ENCODE assay signal across 8 cellular contexts in the genomic region with DNA sequence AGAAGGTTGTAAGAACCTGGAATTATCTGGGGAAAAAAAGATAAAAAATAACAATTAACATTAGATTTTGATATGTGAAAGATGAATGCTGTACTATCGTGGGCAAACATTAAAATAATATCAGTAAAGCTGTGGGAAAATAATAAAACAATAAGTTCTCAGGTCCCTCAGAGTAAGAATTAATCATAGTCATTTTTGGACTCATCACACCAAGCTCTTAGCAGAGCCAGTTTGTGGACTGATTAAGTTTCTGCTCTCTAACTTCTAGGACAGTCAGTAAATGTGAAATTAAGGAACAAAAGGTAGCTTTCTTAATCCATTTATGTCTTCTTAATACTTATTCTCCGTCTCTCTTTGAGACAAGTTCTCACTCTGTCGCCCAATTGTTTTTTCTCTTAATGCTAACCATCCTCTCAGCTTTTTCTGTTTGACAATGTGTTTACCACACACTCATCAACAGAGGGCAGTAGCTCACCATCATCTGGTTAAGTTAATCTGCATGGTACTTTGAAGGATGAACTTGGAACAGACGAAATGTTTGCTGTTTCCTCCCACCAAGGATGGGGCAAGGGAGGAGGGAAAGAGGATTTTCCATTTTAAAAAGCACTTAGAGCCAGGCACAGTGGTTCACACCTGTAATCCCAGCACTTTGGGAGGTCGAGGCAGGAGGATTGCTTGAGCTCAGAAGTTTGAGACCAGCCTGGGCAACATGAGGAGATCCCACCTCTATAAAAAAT. TPM values are rescaled to one million over a fixed set of nuclear protein-coding genes. Genes with fewer than 3 reads are reported as not detected.
DNase-seq lines count a peak whose midpoint lies in the region; ATAC-seq, FAIRE-seq and TF ChIP-seq lines count a peak whose summit lies in the region.

No MANE protein-coding gene starts in this region.

- peak overlapping the region; percentile 50 for H3K4me2 ChIP-seq in HepG2 (ENCODE audit: low read depth, low read length)

- BruUV-seq in HepG2 (replicated peaks; lab: Mats Ljungman, UMichigan): no TSS peak

- WGBS in HepG2 (ENCODE audit: low lambda C conversion rate): 5% methylated on average over 5 of the region's 5 CpGs

- no peak for TF ChIP-seq POLR2A in HepG2 (IDR thresholded peaks at IDR 0.05; ENCODE audit: insufficient read depth in 1 of 2, low read depth in 2 of 2, low read length in 2 of 2)

- POLR2A ChIA-PET in CD4-positive, alpha-beta memory T cell (lab: Charles Lee; ENCODE audit: partially characterized antibody): interaction anchor here (0.5 to 4.1 kb wide), 13 partner anchors 53 to 589 kb away, joined by 3 to 48 read pairs (median 6); partner anchors contain the start of genes NDUFB6, RIGI, SMIM27 and TOPORS
- POLR2A ChIA-PET in HepG2 (lab: Yijun Ruan, JAX): interaction anchor here (0.7 to 2.0 kb wide), 5 partner anchors 147 to 202 kb away, joined by 3 to 18 read pairs (median 4); partner anchors contain the start of genes NDUFB6 and RIGI

- H3K4me1 ChIP-seq in CD4-positive, alpha-beta memory T cell (ENCODE audit: insufficient read depth, low read length): peaks cover 14% of the 10 kb centered on the region
- peaks cover 30% of the 10 kb centered on the region for H3K4me1 ChIP-seq in HepG2 (ENCODE audit: insufficient read depth, low read length)

- in situ Hi-C loops in HepG2 (cut with HindIII; ENCODE audit: extremely low pct_ligation_motif_present, low pct_unique_long_range_greater_than_20kb): no loop called here

- no peak overlapping the region for H3K9ac ChIP-seq in HepG2 (ENCODE audit: insufficient read depth, low read depth, low read length)

- H3K36me3 ChIP-seq in CD4-positive, alpha-beta memory T cell (ENCODE audit: insufficient read depth, low read length): no peaks in the 10 kb centered on the region
- H3K36me3 ChIP-seq in HepG2 (replicated peaks in 1 of 2; ENCODE audit: control insufficient read depth in 1 of 2, insufficient read depth in 2 of 2, low read length in 2 of 2): no peaks in the 10 kb centered on the region

- H3K27me3 ChIP-seq in CD4-positive, alpha-beta memory T cell (ENCODE audit: insufficient read depth, low read length): no peaks in the 10 kb centered on the region
- no peaks in the 10 kb centered on the region for H3K27me3 ChIP-seq in HepG2 (ENCODE audit: control insufficient read depth in 1 of 2, insufficient read depth in 2 of 2, low read length in 2 of 2)

- CTCF ChIA-PET in CD4-positive, alpha-beta memory T cell (lab: Charles Lee; ENCODE audit: partially characterized antibody): interaction anchor here (0.6 to 7.4 kb wide), 46 partner anchors 9 to 634 kb away, joined by 3 to 659 read pairs (median 6); partner anchors contain the start of genes NDUFB6, RIGI, SMIM27 and TOPORS
- CTCF ChIA-PET in HepG2 (lab: Yijun Ruan, JAX; ENCODE audit: low intra/inter-chr PET ratio, low total read pairs): interaction anchor here (1.3 to 4.1 kb wide), 8 partner anchors 16 to 589 kb away, joined by 4 to 115 read pairs (median 24); partner anchors contain the start of genes NDUFB6 and RIGI

- no peak overlapping the region for H2AFZ ChIP-seq in HepG2 (ENCODE audit: low read length)

- H3K4me3 ChIP-seq in CD4-positive, alpha-beta memory T cell (ENCODE audit: low read length in 2 of 2): no peak overlapping the region
- H3K4me3 ChIP-seq in HepG2 (replicated peaks in 1 of 3; ENCODE audit: insufficient read depth in 1 of 3, low read depth in 2 of 3, low read length in 3 of 3): no peak overlapping the region; a peak in 1 of 6 replicates

- ATAC-seq in GM18858 (IDR thresholded peaks at IDR 0.05; ENCODE audit: unreplicated experiment) (peak; percentile 81), HG03025 (IDR thresholded peaks at IDR 0.05; ENCODE audit: low FRiP score, unreplicated experiment) (peak; percentile 79), HepG2 (peak; percentile 74)
- peak; percentile 82 for ATAC-seq in stimulated activated naive CD8-positive, alpha-beta T cell treated with anti-CD3 and anti-CD28 coated beads, Interleukin-15, amount 100 ng/mL, for 72 hours

- H3K36me3 Mint-ChIP-seq in CD4-positive, alpha-beta memory T cell: no peaks in the 10 kb centered on the region

- H3K9me3 Mint-ChIP-seq in CD4-positive, alpha-beta memory T cell: peaks cover 0 to 4% (median 0%) of the 10 kb centered on the region in 8 donors
- H3K9me3 Mint-ChIP-seq in stimulated activated naive CD8-positive, alpha-beta T cell treated with anti-CD3 and anti-CD28 coated beads, Interleukin-15, amount 100 ng/mL, for 72 hours: no peaks in the 10 kb centered on the region

- DNase-seq in CD4-positive, alpha-beta memory T cell: peak; percentile 70 to 76 (median 73)
- DNase-seq in NCI-H187 treated with DMSO at 0.1 percent for 48 hours (lab: John Stamatoyannopoulos, UW) (peak; percentile 3), T1000 (lab: John Stamatoyannopoulos, UW) (peak; percentile 32), dedifferentiated amniotic fluid mesenchymal stem cell (ENCODE audit: extremely low spot score) (peak; percentile 91), HepG2 (ENCODE audit: low spot score) (peak; percentile 85)
- DNase-seq in stimulated activated naive CD8-positive, alpha-beta T cell treated with anti-CD3 and anti-CD28 coated beads, Interleukin-15, amount 100 ng/mL, for 72 hours: peak; percentile 53

- no peaks in the 10 kb centered on the region for H3K79me2 ChIP-seq in HepG2 (ENCODE audit: insufficient read depth, low read length)

- peak overlapping the region in 3 of 8 donors; percentile 2 to 68 (median 11) for H3K4me3 Mint-ChIP-seq in CD4-positive, alpha-beta memory T cell
- peak overlapping the region; percentile 52 to 57 for H3K4me3 Mint-ChIP-seq in stimulated activated naive CD8-positive, alpha-beta T cell treated with anti-CD3 and anti-CD28 coated beads, Interleukin-15, amount 100 ng/mL, for 72 hours

- peak overlapping the region in 4 of 7 donors; percentile 1 to 91 (median 68) for H3K27ac Mint-ChIP-seq in CD4-positive, alpha-beta memory T cell
- no peak overlapping the region for H3K27ac Mint-ChIP-seq in stimulated activated naive CD8-positive, alpha-beta T cell treated with anti-CD3 and anti-CD28 coated beads, Interleukin-15, amount 100 ng/mL, for 72 hours

- no peaks in the 10 kb centered on the region for H3K9me3 ChIP-seq in CD4-positive, alpha-beta memory T cell (ENCODE audit: control insufficient read depth in 1 of 2, low read length in 2 of 2)
- no peaks in the 10 kb centered on the region for H3K9me3 ChIP-seq in HepG2 (ENCODE audit: low read length)

- intact Hi-C loops in CD4-positive, alpha-beta memory T cell (cut with micrococcal nuclease): loop anchor here (1.0 kb wide), 5 partner anchors 53 to 589 kb away; partner anchors contain the start of gene RIGI
- intact Hi-C loops in HepG2 (cut with micrococcal nuclease; ENCODE audit: unreplicated experiment): loop anchor here (1.0 kb wide), 7 partner anchors 47 to 589 kb away; partner anchors contain the start of gene RIGI

- H3K27me3 Mint-ChIP-seq in CD4-positive, alpha-beta memory T cell: peaks cover 3 to 7% of the 10 kb centered on the region in 2 donors
- peaks cover 17% of the 10 kb centered on the region for H3K27me3 Mint-ChIP-seq in stimulated activated naive CD8-positive, alpha-beta T cell treated with anti-CD3 and anti-CD28 coated beads, Interleukin-15, amount 100 ng/mL, for 72 hours

- peak; percentile 97 for FAIRE-seq in HepG2 (lab: Jason Lieb, UNC)

- peak; percentile 86 for TF ChIP-seq RAD21 in HepG2 (CRISPR knock-in tag; IDR thresholded peaks at IDR 0.05)

- no peak overlapping the region for H3K27ac ChIP-seq in CD4-positive, alpha-beta memory T cell (ENCODE audit: low read depth, low read length)
- no peak overlapping the region for H3K27ac ChIP-seq in HepG2 (ENCODE audit: extremely low read length, insufficient read depth, low read length)

- H3K4me1 Mint-ChIP-seq in CD4-positive, alpha-beta memory T cell: peaks cover 14 to 16% (median 15%) of the 10 kb centered on the region in 4 donors
- peaks cover 17% of the 10 kb centered on the region for H3K4me1 Mint-ChIP-seq in stimulated activated naive CD8-positive, alpha-beta T cell treated with anti-CD3 and anti-CD28 coated beads, Interleukin-15, amount 100 ng/mL, for 72 hours

- no peak for TF ChIP-seq EP300 in HepG2 (IDR thresholded peaks at IDR 0.05; ENCODE audit: low read depth in 2 of 2, low read length in 2 of 2)
- no peak for TF ChIP-seq EP300 in HepG2 (CRISPR knock-in tag; IDR thresholded peaks at IDR 0.05; ENCODE audit: borderline replicate concordance)

- peak; percentile 94 for TF ChIP-seq CTCF in HepG2 (CRISPR knock-in tag; IDR thresholded peaks at IDR 0.05)

- H4K20me1 ChIP-seq in HepG2 (ENCODE audit: insufficient read depth, low read length): no peaks in the 10 kb centered on the region

RNA-seq across cellular contexts. Expression of gene ACO1, which starts 5.3 kb away (rescaled TPM):
- total RNA-seq in CD4-positive, alpha-beta memory T cell: 1 to 10 TPM; 7.9 to 9.1 TPM
- 10 to 100 TPM in 1 of 2 donors, 1 to 10 TPM in 1; 9.2 to 11.9 TPM for polyA plus RNA-seq in CD4-positive, alpha-beta memory T cell
- 48.2 and 68.9 TPM in 2 replicates for total RNA-seq in HepG2 (2016; rRNA removed; fragmentation: Illumina TruSeq; extraction: Trizol)
- 2.2 and 2.8 TPM in 2 replicates for total RNA-seq in HepG2 (2016; cell fraction: cytosol; rRNA removed; fragmentation: Illumina TruSeq; extraction: Trizol; ENCODE audit: low read depth)
- total RNA-seq in HepG2 (2016; cell fraction: insoluble cytoplasmic fraction; rRNA removed; fragmentation: Illumina TruSeq; extraction: Trizol): 47.4 and 67.6 TPM in 2 replicates
- 12.2 and 12.8 TPM in 2 replicates for total RNA-seq in HepG2 (2016; cell fraction: membrane; rRNA removed; fragmentation: Illumina TruSeq; extraction: Trizol)
- 29.5 and 29.9 TPM in 2 replicates for total RNA-seq in HepG2 (2016; cell fraction: nucleus; rRNA removed; fragmentation: Illumina TruSeq; extraction: Trizol)
- polyA plus RNA-seq in HepG2 (2011; rRNA removed): 18.2 and 20.1 TPM in 2 replicates
- 16.7 and 19.7 TPM in 2 replicates for polyA plus RNA-seq in HepG2 (2011; cell fraction: cytosol; rRNA removed)
- polyA plus RNA-seq in HepG2 (2011; cell fraction: nucleus; rRNA removed): 9.5 and 11.8 TPM in 2 replicates
- polyA plus RNA-seq in HepG2 (2012): 16.9 and 21.1 TPM in 2 replicates
- polyA plus RNA-seq in HepG2 (2016; cell fraction: cytosol; fragmentation: Illumina TruSeq; extraction: Trizol; ENCODE audit: low read depth): 1.9 and 2.4 TPM in 2 replicates
- polyA plus RNA-seq in HepG2 (2016; cell fraction: insoluble cytoplasmic fraction; fragmentation: Illumina TruSeq; extraction: Trizol; ENCODE audit: low read depth): 48.7 and 51.7 TPM in 2 replicates
- 5.4 and 5.5 TPM in 2 replicates for polyA plus RNA-seq in HepG2 (2016; cell fraction: membrane; fragmentation: Illumina TruSeq; extraction: Trizol; ENCODE audit: low read depth)
- polyA plus RNA-seq in HepG2 (2016; cell fraction: nucleus; fragmentation: Illumina TruSeq; extraction: Trizol; ENCODE audit: insufficient read depth, low read depth): 19.4 and 21.0 TPM in 2 replicates
- polyA minus RNA-seq in HepG2 (2011; rRNA and poly(A)+ RNA removed; ENCODE audit: low replicate concordance): 33.7 and 43.0 TPM in 2 replicates
- 21.6 and 23.6 TPM in 2 replicates for polyA minus RNA-seq in HepG2 (2011; cell fraction: cytosol; rRNA and poly(A)+ RNA removed)
- 26.0 and 30.2 TPM in 2 replicates for polyA minus RNA-seq in HepG2 (2011; cell fraction: nucleus; rRNA and poly(A)+ RNA removed)

Comparison
In these comparisons a context has a peak if more than half of its experiments do, and no peak if none do; other contexts are left out.
1. DNase-seq: peak in every context shown above with its lines; median percentile 91 in dedifferentiated amniotic fluid mesenchymal stem cell; 85 in HepG2; 73 in CD4-positive, alpha-beta memory T cell; 53 in stimulated activated naive CD8-positive, alpha-beta T cell treated with anti-CD3 and anti-CD28 coated beads, Interleukin-15, amount 100 ng/mL, for 72 hours; 32 in T1000; 3 in NCI-H187 treated with DMSO at 0.1 percent for 48 hours.
2. H3K27ac Mint-ChIP-seq: peak in CD4-positive, alpha-beta memory T cell (4 of 7); none in stimulated activated naive CD8-positive, alpha-beta T cell treated with anti-CD3 and anti-CD28 coated beads, Interleukin-15, amount 100 ng/mL, for 72 hours (0 of 2).
3. Peak in every context shown above with its lines, with median percentiles within 50 percentile points of each other: ATAC-seq.